Comparison of ENCODE assay signal across 8 cellular contexts in genomic region chr14:93103392-93104080, GRCh38. TPM values are rescaled to one million over a fixed set of nuclear protein-coding genes. Genes with fewer than 3 reads are reported as not detected.
DNase-seq lines count a peak whose midpoint lies in the region; ATAC-seq, FAIRE-seq and TF ChIP-seq lines count a peak whose summit lies in the region.

No MANE protein-coding gene starts in this region.

- no peak overlapping the region for H3K4me3 Mint-ChIP-seq in type B pancreatic cell
- no peak overlapping the region for H3K4me3 Mint-ChIP-seq in nephron progenitor cell

- H3F3A ChIP-seq in Loucy (ENCODE audit: low read depth) = no peaks in the 10 kb centered on the region

- H2AFZ ChIP-seq in Loucy (ENCODE audit: low read length) = 0 out of 2 replicates have a peak overlapping the region, but pooled peaks have one; percentile 2

- TF ChIP-seq CTCF in Loucy (conservative IDR thresholded peaks at IDR 0.05; ENCODE audit: low read length) (no peak), type B pancreatic cell (conservative IDR thresholded peaks at IDR 0.05) (no peak), nephron progenitor cell (IDR thresholded peaks at IDR 0.05) (no peak)

- H3K4me1 Mint-ChIP-seq in type B pancreatic cell (ENCODE audit: unreplicated experiment) = peaks cover 14% of the 10 kb centered on the region
- peaks cover 25% of the 10 kb centered on the region for H3K4me1 Mint-ChIP-seq in nephron progenitor cell

- peak overlapping the region; percentile 78 for H3K4me2 ChIP-seq in Loucy (ENCODE audit: low read depth, low read length, poor library complexity, severe bottlenecking)

- no peaks in the 10 kb centered on the region for H4K20me1 ChIP-seq in Loucy (ENCODE audit: insufficient read depth, low read length, poor library complexity, severe bottlenecking)

- H3K79me2 ChIP-seq in Loucy (ENCODE audit: insufficient read depth, low read length) = peaks cover 96% of the 10 kb centered on the region

- H3K27me3 Mint-ChIP-seq in type B pancreatic cell (no peaks in the 10 kb centered on the region), nephron progenitor cell (ENCODE audit: low read depth, poor library complexity) (no peaks in the 10 kb centered on the region)

- peaks cover 22% of the 10 kb centered on the region for H3K4me1 ChIP-seq in Loucy (ENCODE audit: insufficient read depth, low read length, poor library complexity, severe bottlenecking)
- H3K4me1 ChIP-seq in thymus (ENCODE audit: control insufficient read depth, insufficient read depth, low read length) = peaks cover 10% of the 10 kb centered on the region

- H3K27ac ChIP-seq in thymus (ENCODE audit: low read depth) = peak overlapping the region; percentile 77

- peak; percentile 94 for ATAC-seq in GM21737 (IDR thresholded peaks at IDR 0.05; ENCODE audit: unreplicated experiment)

- H3K9me2 ChIP-seq in Loucy (replicated peaks; ENCODE audit: low read depth, low read length) = no peaks in the 10 kb centered on the region

- H3K27me3 ChIP-seq in Loucy (ENCODE audit: insufficient read depth, low read length, poor library complexity, severe bottlenecking) (no peaks in the 10 kb centered on the region), thymus (ENCODE audit: control insufficient read depth, insufficient read depth) (no peaks in the 10 kb centered on the region)

- 48% methylated on average over 9 of the region's 9 CpGs for WGBS in thymus

- peak; percentile 87 for FAIRE-seq in GM12891 (lab: Jason Lieb, UNC)

- H3K36me3 Mint-ChIP-seq in type B pancreatic cell = no peaks in the 10 kb centered on the region
- H3K36me3 Mint-ChIP-seq in nephron progenitor cell (ENCODE audit: low read depth) = no peaks in the 10 kb centered on the region

- H3K9me3 Mint-ChIP-seq in type B pancreatic cell (no peaks in the 10 kb centered on the region), nephron progenitor cell (no peaks in the 10 kb centered on the region)

- no peak for TF ChIP-seq POLR2A in GM12891 (IDR thresholded peaks at IDR 0.05; ENCODE audit: low read depth, low read length)

- H3K27ac Mint-ChIP-seq in type B pancreatic cell (no peak overlapping the region), nephron progenitor cell (no peak overlapping the region)

- DNase-seq in GM12891 (ENCODE audit: insufficient read length, low spot score) (peak; percentile 82), iris pigment epithelial cell (ENCODE audit: low read depth) (peak; percentile 26), type B pancreatic cell (ENCODE audit: extremely low spot score, unreplicated experiment) (no peak), nephron progenitor cell (no peak)
- peak; percentile 35 to 52 for DNase-seq in activated CD8-positive, alpha-beta memory T cell treated with anti-CD3 and anti-CD28 coated beads for 4 hours (ENCODE audit: low read depth in 2 of 2)

- peak overlapping the region; percentile 68 for H3K4me3 ChIP-seq in Loucy (ENCODE audit: low read length, poor library complexity, severe bottlenecking)
- peak overlapping the region; percentile 33 for H3K4me3 ChIP-seq in thymus (ENCODE audit: low read length)

- peak overlapping the region; percentile 47 for H3K9ac ChIP-seq in Loucy (ENCODE audit: low read depth, low read length, poor library complexity, severe bottlenecking)

- H3K9me3 ChIP-seq in Loucy (ENCODE audit: insufficient read depth, low read depth, low read length) (no peaks in the 10 kb centered on the region), thymus (ENCODE audit: control insufficient read depth) (no peaks in the 10 kb centered on the region)

- H3K36me3 ChIP-seq in Loucy (ENCODE audit: insufficient read depth, low read length) (no peaks in the 10 kb centered on the region), thymus (ENCODE audit: control insufficient read depth, insufficient read depth) (no peaks in the 10 kb centered on the region)

TF ChIP-seq in GM12891, 5 proteins besides CTCF, POLR2A, EP300 and RAD21:
- no peak for TF ChIP-seq POU2F2 (IDR thresholded peaks at IDR 0.05; ENCODE audit: low read depth, low read length)

RNA-seq across cellular contexts. Expression of gene ITPK1, which starts 12.2 kb away (rescaled TPM):
- 22.4 TPM for polyA plus RNA-seq in GM12891 (2012; ENCODE audit: low read depth, missing spikeins)
- 20.9 TPM for polyA plus RNA-seq in thymus
- 40.2 and 43.5 TPM in 2 replicates for total RNA-seq in type B pancreatic cell (ENCODE audit: low replicate concordance)

Comparison
In these comparisons a context has a peak if more than half of its experiments do, and no peak if none do; other contexts are left out.
1. DNase-seq: peak in GM12891 (single experiment), activated CD8-positive, alpha-beta memory T cell treated with anti-CD3 and anti-CD28 coated beads for 4 hours (2 of 2) and iris pigment epithelial cell (single experiment); none in type B pancreatic cell (single experiment) and nephron progenitor cell (single experiment).